In the genomic region with DNA sequence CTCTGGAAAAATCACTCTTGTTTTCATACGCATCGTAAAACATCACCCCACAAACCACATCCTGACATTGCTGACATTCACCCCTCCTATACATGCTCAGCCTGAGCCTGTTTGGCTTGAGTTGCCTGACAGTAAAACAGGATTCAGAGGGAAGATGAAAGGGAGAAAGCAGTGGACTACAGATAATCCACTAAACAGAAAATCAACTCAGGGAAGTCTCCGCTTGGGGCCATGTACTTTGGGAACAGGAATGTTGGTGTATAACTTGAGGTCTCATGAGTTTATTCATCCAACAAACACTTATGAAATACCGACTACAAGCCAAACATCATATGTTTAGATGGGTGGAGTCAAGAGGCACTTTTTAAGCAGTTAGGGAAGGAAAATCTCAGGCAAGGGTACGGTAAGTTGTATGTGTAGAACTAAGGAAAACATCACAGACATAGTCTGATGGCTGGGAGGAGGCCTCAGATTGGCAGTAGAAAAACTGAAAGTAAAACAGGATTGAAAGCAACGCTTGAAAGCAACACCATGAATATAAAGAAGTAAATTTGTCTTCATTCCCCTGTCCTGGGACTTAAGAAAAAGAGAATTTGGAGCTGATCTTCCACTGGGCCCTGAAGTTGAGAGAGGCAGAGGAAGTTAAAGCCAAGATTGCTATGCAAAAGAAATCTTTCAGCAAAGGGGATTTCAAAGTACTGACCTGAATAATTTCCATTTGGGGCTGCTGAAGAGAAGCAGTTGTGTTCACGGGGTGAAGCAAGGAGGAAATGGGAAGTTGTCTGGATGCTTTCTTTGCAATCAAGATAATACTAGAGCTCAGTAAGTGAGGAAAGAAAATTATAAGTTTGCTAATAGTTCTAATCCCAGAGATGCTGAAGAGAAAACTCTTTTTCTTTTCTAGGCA, we compare ENCODE assay signal across 8 cellular contexts. TPM values are rescaled to one million over a fixed set of nuclear protein-coding genes. Genes with fewer than 3 reads are reported as not detected.
DNase-seq lines count a peak whose midpoint lies in the region; TF ChIP-seq lines count a peak whose summit lies in the region.

No MANE protein-coding gene starts in this region.

- no peaks in the 10 kb centered on the region for H3K27me3 Mint-ChIP-seq in activated T-helper 1 cell treated with anti-CD3 and anti-CD28 coated beads, Interleukin-12 subunit alpha, Interleukin-12 subunit beta, Interleukin-2, Interleukin-4 antibody, amounts not matched to agents 30 ng/mL and 10 ng/mL and 1 ng/mL, durations not matched to agents 14 hours and 24 hours and 36 hours (ENCODE audit: insufficient read depth)

- intact Hi-C loops in activated T-helper 1 cell treated with anti-CD3 and anti-CD28 coated beads, Interleukin-12 subunit alpha, Interleukin-12 subunit beta, Interleukin-2, Interleukin-4 antibody, amounts not matched to agents 30 ng/mL and 10 ng/mL and 1 ng/mL, durations not matched to agents 14 hours and 24 hours and 36 hours (cut with micrococcal nuclease): loop anchor here (1.0 to 2.0 kb wide), 4 partner anchors 16 to 343 kb away; no protein-coding TSS in a partner anchor

- DNase-seq in GM12864 (ENCODE audit: low read depth): peak; percentile 58
- peak; percentile 83 for DNase-seq in HCEC 1CT
- peak; percentile 36 for DNase-seq in NCI-H226
- DNase-seq in activated T-helper 1 cell treated with anti-CD3 and anti-CD28 coated beads, Interleukin-12 subunit alpha, Interleukin-12 subunit beta, Interleukin-2, Interleukin-4 antibody, amounts not matched to agents 30 ng/mL and 10 ng/mL and 1 ng/mL, durations not matched to agents 14 hours and 24 hours and 36 hours (ENCODE audit: low spot score): peak; percentile 61
- peak; percentile 19 for DNase-seq in hepatic stellate cell (ENCODE audit: low spot score)
- DNase-seq in stimulated activated CD8-positive, alpha-beta memory T cell treated with anti-CD3 and anti-CD28 coated beads, Interleukin-4, amount 100 ng/mL, for 24 hours (ENCODE audit: low read depth): peak; percentile 10
- no peak for DNase-seq in NCI-H187 treated with DMSO at 0.1 percent for 48 hours (lab: John Stamatoyannopoulos, UW)
- no peak for DNase-seq in iPS-NIHi7 (ENCODE audit: extremely low spot score)

- peaks cover 17% of the 10 kb centered on the region for H3K36me3 Mint-ChIP-seq in activated T-helper 1 cell treated with anti-CD3 and anti-CD28 coated beads, Interleukin-12 subunit alpha, Interleukin-12 subunit beta, Interleukin-2, Interleukin-4 antibody, amounts not matched to agents 30 ng/mL and 10 ng/mL and 1 ng/mL, durations not matched to agents 14 hours and 24 hours and 36 hours (ENCODE audit: low read depth)

- peaks cover 46% of the 10 kb centered on the region for H3K4me1 Mint-ChIP-seq in activated T-helper 1 cell treated with anti-CD3 and anti-CD28 coated beads, Interleukin-12 subunit alpha, Interleukin-12 subunit beta, Interleukin-2, Interleukin-4 antibody, amounts not matched to agents 30 ng/mL and 10 ng/mL and 1 ng/mL, durations not matched to agents 14 hours and 24 hours and 36 hours (ENCODE audit: low read depth)

- peak overlapping the region; percentile 79 for H3K4me3 Mint-ChIP-seq in activated T-helper 1 cell treated with anti-CD3 and anti-CD28 coated beads, Interleukin-12 subunit alpha, Interleukin-12 subunit beta, Interleukin-2, Interleukin-4 antibody, amounts not matched to agents 30 ng/mL and 10 ng/mL and 1 ng/mL, durations not matched to agents 14 hours and 24 hours and 36 hours

- TF ChIP-seq CTCF in GM12864 (IDR thresholded peaks at IDR 0.05; ENCODE audit: low read depth, low read length, missing control alignments): no peak

- H3K9me3 Mint-ChIP-seq in activated T-helper 1 cell treated with anti-CD3 and anti-CD28 coated beads, Interleukin-12 subunit alpha, Interleukin-12 subunit beta, Interleukin-2, Interleukin-4 antibody, amounts not matched to agents 30 ng/mL and 10 ng/mL and 1 ng/mL, durations not matched to agents 14 hours and 24 hours and 36 hours: no peaks in the 10 kb centered on the region

- H3K4me3 ChIP-seq in GM12864 (ENCODE audit: low read depth, low read length): peak overlapping the region; percentile 36

- H3K27ac Mint-ChIP-seq in activated T-helper 1 cell treated with anti-CD3 and anti-CD28 coated beads, Interleukin-12 subunit alpha, Interleukin-12 subunit beta, Interleukin-2, Interleukin-4 antibody, amounts not matched to agents 30 ng/mL and 10 ng/mL and 1 ng/mL, durations not matched to agents 14 hours and 24 hours and 36 hours: peak overlapping the region; percentile 97

RNA-seq across cellular contexts. Expression of a gene that starts 28.8 kb away (rescaled TPM):
- total RNA-seq in activated T-helper 1 cell treated with anti-CD3 and anti-CD28 coated beads, Interleukin-12 subunit alpha, Interleukin-12 subunit beta, Interleukin-2, Interleukin-4 antibody, amounts not matched to agents 30 ng/mL and 10 ng/mL and 1 ng/mL, durations not matched to agents 14 hours and 24 hours and 36 hours: 10.7 and 11.1 TPM in 2 replicates

Comparison
In these comparisons a context has a peak if more than half of its experiments do, and no peak if none do; other contexts are left out.
1. DNase-seq: peak in GM12864 (single experiment), HCEC 1CT (single experiment), NCI-H226 (single experiment), activated T-helper 1 cell treated with anti-CD3 and anti-CD28 coated beads, Interleukin-12 subunit alpha, Interleukin-12 subunit beta, Interleukin-2, Interleukin-4 antibody, amounts not matched to agents 30 ng/mL and 10 ng/mL and 1 ng/mL, durations not matched to agents 14 hours and 24 hours and 36 hours (single experiment), hepatic stellate cell (single experiment) and stimulated activated CD8-positive, alpha-beta memory T cell treated with anti-CD3 and anti-CD28 coated beads, Interleukin-4, amount 100 ng/mL, for 24 hours (single experiment); none in NCI-H187 treated with DMSO at 0.1 percent for 48 hours (single experiment) and iPS-NIHi7 (single experiment).